Comparison of ENCODE assay signal across 11 cellular contexts in genomic region chr11:78203184-78203583, GRCh38. TPM values are rescaled to one million over a fixed set of nuclear protein-coding genes. Genes with fewer than 3 reads are reported as not detected.
DNase-seq lines count a peak whose midpoint lies in the region; ATAC-seq and TF ChIP-seq lines count a peak whose summit lies in the region.
"Had no signal": no experiment of that assay in that cellular context is flagged by ENCODE, and none has a peak within 500 bp of the region (broad histone marks: within the 10 kb centered on the region; RNA-seq: fewer than 3 reads in every experiment).

No MANE protein-coding gene starts in this region.

- peak overlapping the region; percentile 98 for H3K27ac Mint-ChIP-seq in CD8-positive, alpha-beta T cell
- H3K27ac Mint-ChIP-seq in naive thymus-derived CD4-positive, alpha-beta T cell: peak overlapping the region; percentile 93 to 100 (median 97)

- H3K4me1 Mint-ChIP-seq in CD8-positive, alpha-beta T cell (ENCODE audit: low read depth): peaks cover 47% of the 10 kb centered on the region
- peaks cover 25 to 65% (median 55%) of the 10 kb centered on the region in 7 donors for H3K4me1 Mint-ChIP-seq in naive thymus-derived CD4-positive, alpha-beta T cell

- no peaks in the 10 kb centered on the region for H3K27me3 Mint-ChIP-seq in CD8-positive, alpha-beta T cell (ENCODE audit: low read depth)
- H3K27me3 Mint-ChIP-seq in naive thymus-derived CD4-positive, alpha-beta T cell: no peaks in the 10 kb centered on the region

- TF ChIP-seq CTCF in CD8-positive, alpha-beta T cell (IDR thresholded peaks at IDR 0.05): no peak
- no peak for TF ChIP-seq CTCF in Peyer's patch (IDR thresholded peaks at IDR 0.05)

- no peaks in the 10 kb centered on the region for H3K36me3 ChIP-seq in CD8-positive, alpha-beta T cell (ENCODE audit: insufficient read depth, low read length)
- H3K36me3 ChIP-seq in Peyer's patch: peaks cover 0 to 33% (median 0%) of the 10 kb centered on the region in 3 donors
- peaks cover 0 to 13% (median 0%) of the 10 kb centered on the region in 3 experiments for H3K36me3 ChIP-seq in naive thymus-derived CD4-positive, alpha-beta T cell (ENCODE audit: control insufficient read depth in 2 of 3, insufficient read depth in 3 of 3, low read length in 3 of 3)

- no peaks in the 10 kb centered on the region for H3K27me3 ChIP-seq in CD8-positive, alpha-beta T cell (ENCODE audit: insufficient read depth, low read length)
- no peaks in the 10 kb centered on the region for H3K27me3 ChIP-seq in Peyer's patch
- H3K27me3 ChIP-seq in naive thymus-derived CD4-positive, alpha-beta T cell (ENCODE audit: control insufficient read depth in 2 of 2, insufficient read depth in 2 of 2, low read length in 2 of 2): no peaks in the 10 kb centered on the region

- ATAC-seq in CD8-positive, alpha-beta T cell: peak; percentile 73
- ATAC-seq in naive thymus-derived CD4-positive, alpha-beta T cell: peak; percentile 87
- no peak for ATAC-seq in HG02763 (IDR thresholded peaks at IDR 0.05; ENCODE audit: unreplicated experiment)
- ATAC-seq: HCT116 had no signal

- H3K4me3 Mint-ChIP-seq in CD8-positive, alpha-beta T cell: peak overlapping the region; percentile 82
- H3K4me3 Mint-ChIP-seq in naive thymus-derived CD4-positive, alpha-beta T cell: peak overlapping the region; percentile 79 to 91 (median 87)

- peak overlapping the region; percentile 89 for H3K27ac ChIP-seq in CD8-positive, alpha-beta T cell (ENCODE audit: low read depth, low read length)
- H3K27ac ChIP-seq in Peyer's patch: peak overlapping the region; percentile 2 to 66 (median 52)
- peak overlapping the region; percentile 91 for H3K27ac ChIP-seq in naive thymus-derived CD4-positive, alpha-beta T cell (ENCODE audit: low read depth, low read length)
- H3K27ac ChIP-seq: KMS-11 had no signal

- H3K9me3 Mint-ChIP-seq in CD8-positive, alpha-beta T cell: no peaks in the 10 kb centered on the region
- no peaks in the 10 kb centered on the region for H3K9me3 Mint-ChIP-seq in naive thymus-derived CD4-positive, alpha-beta T cell

- no peak for TF ChIP-seq POLR2A in Peyer's patch (IDR thresholded peaks at IDR 0.05)

- H3K4me3 ChIP-seq in CD8-positive, alpha-beta T cell (ENCODE audit: low read depth, low read length): peak overlapping the region; percentile 56
- peak overlapping the region in 1 of 4 donors; percentile 28 for H3K4me3 ChIP-seq in Peyer's patch
- H3K4me3 ChIP-seq in naive thymus-derived CD4-positive, alpha-beta T cell (ENCODE audit: low read length): peak overlapping the region; percentile 53

- CTCF ChIA-PET in CD8-positive, alpha-beta T cell (lab: Charles Lee): interaction anchor here (0.6 to 1.3 kb wide), 2 partner anchors 13 to 15 kb away, joined by 3 to 4 read pairs; partner anchors contain the start of genes KCTD21 and USP35
- CTCF ChIA-PET in naive thymus-derived CD4-positive, alpha-beta T cell (lab: Charles Lee): interaction anchor here (0.7 to 1.6 kb wide), 6 partner anchors 14 to 53 kb away, joined by 3 to 8 read pairs (median 4); partner anchors contain the start of genes KCTD21 and USP35

- peaks cover 28% of the 10 kb centered on the region for H3K4me1 ChIP-seq in CD8-positive, alpha-beta T cell (ENCODE audit: insufficient read depth, low read length)
- H3K4me1 ChIP-seq in Peyer's patch: peaks cover 0 to 4% (median 0%) of the 10 kb centered on the region in 4 donors
- H3K4me1 ChIP-seq in naive thymus-derived CD4-positive, alpha-beta T cell (ENCODE audit: control insufficient read depth in 2 of 2, insufficient read depth in 2 of 2, low read length in 2 of 2): peaks cover 19 to 36% of the 10 kb centered on the region in 2 donors

- DNase-seq in CD8-positive, alpha-beta T cell: peak in 6 of 7 experiments; percentile 31 to 88 (median 46)
- peak in 2 of 3 donors; percentile 30 to 57 for DNase-seq in Peyer's patch
- peak; percentile 11 for DNase-seq in activated T-helper 9 cell treated with anti-CD3 and anti-CD28 coated beads, Interleukin-2, amount 50 U/mL, for 16 hours (ENCODE audit: low read depth)
- DNase-seq in naive thymus-derived CD4-positive, alpha-beta T cell: peak in 7 of 9 donors; percentile 70 to 94 (median 88)
- DNase-seq in midbrain (lab: John Stamatoyannopoulos, UW): no peak
- no peak for DNase-seq in NAMALWA (ENCODE audit: low spot score)
- no peak for DNase-seq in GDM1 (lab: John Stamatoyannopoulos, UW)
- DNase-seq: mesendoderm had no signal

- POLR2A ChIA-PET in CD8-positive, alpha-beta T cell (lab: Charles Lee): interaction anchor here (0.6 to 2.0 kb wide), 5 partner anchors 13 to 64 kb away, joined by 3 to 8 read pairs (median 6); partner anchors contain the start of genes ALG8, KCTD21 and USP35
- POLR2A ChIA-PET in naive thymus-derived CD4-positive, alpha-beta T cell (lab: Charles Lee): interaction anchor here (0.9 to 6.1 kb wide), 7 partner anchors 9 to 372 kb away, joined by 3 to 78 read pairs (median 4); partner anchors contain the start of genes ALG8, KCTD21, NARS2 and USP35

- H3K9me3 ChIP-seq in CD8-positive, alpha-beta T cell (ENCODE audit: low read length): no peaks in the 10 kb centered on the region
- H3K9me3 ChIP-seq in Peyer's patch: no peaks in the 10 kb centered on the region
- H3K9me3 ChIP-seq in naive thymus-derived CD4-positive, alpha-beta T cell (ENCODE audit: control insufficient read depth in 2 of 3, low read length in 3 of 3): no peaks in the 10 kb centered on the region

- intact Hi-C loops in CD8-positive, alpha-beta T cell (cut with DNase I, micrococcal nuclease): loop anchor here (1.0 to 5.0 kb wide), 3 partner anchors 64 to 214 kb away; partner anchors contain the start of genes ALG8 (in 2 of the 2) and GAB2 (in 1 of the 2)
- intact Hi-C loops in naive thymus-derived CD4-positive, alpha-beta T cell (cut with micrococcal nuclease): loop anchor here (1.0 to 5.0 kb wide), 7 partner anchors 24 to 369 kb away; partner anchors contain the start of genes ALG8 (in 1 of the 2), GAB2 (in 1 of the 2), NARS2 (in 1 of the 2) and NDUFC2 (in 1 of the 2)

- H3K36me3 Mint-ChIP-seq in CD8-positive, alpha-beta T cell: peaks cover 25% of the 10 kb centered on the region
- peaks cover 0 to 39% (median 12%) of the 10 kb centered on the region in 5 donors for H3K36me3 Mint-ChIP-seq in naive thymus-derived CD4-positive, alpha-beta T cell

RNA-seq across cellular contexts. Expression of gene USP35, which starts 14.5 kb away (rescaled TPM):
- 10 to 100 TPM; 22.3 to 23.4 TPM for total RNA-seq in CD8-positive, alpha-beta T cell
- 10 to 100 TPM in 3 of 4 donors, 1 to 10 TPM in 1; 6.6 to 30.6 (median 13.3) TPM for total RNA-seq in Peyer's patch
- total RNA-seq in naive thymus-derived CD4-positive, alpha-beta T cell: 10 to 100 TPM; 11.3 to 19.2 (median 15.2) TPM
- 1 to 10 TPM; 1.2 to 1.7 TPM for polyA plus RNA-seq in naive thymus-derived CD4-positive, alpha-beta T cell

RNA-seq across cellular contexts. Expression of gene KCTD21, which starts 14.8 kb away (rescaled TPM):
- total RNA-seq in CD8-positive, alpha-beta T cell: 1 to 10 TPM; 3.0 to 3.4 TPM
- total RNA-seq in Peyer's patch: 10 to 100 TPM in 3 of 4 donors, 1 to 10 TPM in 1; 8.7 to 25.2 (median 16.9) TPM
- total RNA-seq in naive thymus-derived CD4-positive, alpha-beta T cell: 10 to 100 TPM in 1 of 5 experiments, 1 to 10 TPM in 4; 3.5 to 12.2 (median 6.5) TPM
- polyA plus RNA-seq in naive thymus-derived CD4-positive, alpha-beta T cell: 1 to 10 TPM; 1.2 to 3.3 TPM

Comparison
In these comparisons a context has a peak if more than half of its experiments do, and no peak if none do; other contexts are left out.
1. DNase-seq: peak in CD8-positive, alpha-beta T cell (6 of 7), Peyer's patch (2 of 3), activated T-helper 9 cell treated with anti-CD3 and anti-CD28 coated beads, Interleukin-2, amount 50 U/mL, for 16 hours (single experiment) and naive thymus-derived CD4-positive, alpha-beta T cell (7 of 9); none in midbrain (single experiment), NAMALWA (single experiment) and GDM1 (single experiment).
2. Peak in every context shown above with its lines, with median percentiles within 50 percentile points of each other: H3K27ac ChIP-seq.